Comparison of ENCODE assay signal across 27 cellular contexts in genomic region chr11:119342362-119343130, GRCh38. TPM values are rescaled to one million over a fixed set of nuclear protein-coding genes. Genes with fewer than 3 reads are reported as not detected.
DNase-seq lines count a peak whose midpoint lies in the region; ATAC-seq, FAIRE-seq and TF ChIP-seq lines count a peak whose summit lies in the region.
"Had no signal": no experiment of that assay in that cellular context is flagged by ENCODE, and none has a peak within 500 bp of the region (broad histone marks: within the 10 kb centered on the region; RNA-seq: fewer than 3 reads in every experiment).

No MANE protein-coding gene starts in this region.

- H2BK12ac ChIP-seq in neuronal stem cell (ENCODE audit: low read length): peak overlapping the region; percentile 43

- no peak overlapping the region for H3K4ac ChIP-seq in neuronal stem cell (ENCODE audit: low read length)

- peak overlapping the region; percentile 81 for H3K18ac ChIP-seq in neuronal stem cell (ENCODE audit: low read length)

- H3K9ac ChIP-seq in BLaER1: no peak overlapping the region
- H3K9ac ChIP-seq in kidney (ENCODE audit: low read length in 2 of 2): no peak overlapping the region
- no peak overlapping the region for H3K9ac ChIP-seq in neuronal stem cell (ENCODE audit: low read depth, low read length, poor library complexity)
- H3K9ac ChIP-seq: BLaER1 treated with 17β-estradiol and CSF1 and Interleukin-3, amounts not matched to agents 10 nM and 100 nM had no signal

- FAIRE-seq in kidney (lab: Jason Lieb, UNC): no peak
- FAIRE-seq: A204.1, G401.6 had no signal

- no peak overlapping the region for H4K91ac ChIP-seq in neuronal stem cell (ENCODE audit: low read depth, low read length, poor library complexity)

- ATAC-seq in WTC11 (no peak), HG03460 (IDR thresholded peaks at IDR 0.05; ENCODE audit: unreplicated experiment) (no peak)
- ATAC-seq: PC-3 had no signal

- intact Hi-C loops in kidney (cut with DNase I): no loop called here

- CTCF ChIA-PET in WTC11 (lab: Charles Lee): interaction anchor here (0.7 to 10.4 kb wide), 7 partner anchors 8 to 198 kb away, joined by 3 to 387 read pairs (median 88); partner anchors contain the start of genes MCAM, RNF26 and USP2

- H2AK5ac ChIP-seq in neuronal stem cell (ENCODE audit: low read depth, low read length): peak overlapping the region; percentile 91

- peak overlapping the region; percentile 74 for H3K23ac ChIP-seq in neuronal stem cell (ENCODE audit: low read depth, low read length, poor library complexity)

- H3K9me3 ChIP-seq in BLaER1 (no peaks in the 10 kb centered on the region), kidney (ENCODE audit: control insufficient read depth in 1 of 2, low read length in 2 of 2) (no peaks in the 10 kb centered on the region), neuronal stem cell (replicated peaks in 1 of 2; ENCODE audit: control insufficient read depth in 2 of 2, insufficient read depth in 1 of 2, low read depth in 1 of 2, low read length in 2 of 2) (no peaks in the 10 kb centered on the region)
- H3K9me3 ChIP-seq: BLaER1 treated with 17β-estradiol and CSF1 and Interleukin-3, amounts not matched to agents 10 nM and 100 nM had no signal

- POLR2A ChIA-PET in WTC11 (lab: Charles Lee): no interaction called here

- no peaks in the 10 kb centered on the region; the same call in 1 of the 2 replicates for H3K36me3 Mint-ChIP-seq in WTC11

- no peak overlapping the region for H3K4me3 ChIP-seq in BLaER1
- H3K4me3 ChIP-seq in kidney (ENCODE audit: low read length in 2 of 2): no peak overlapping the region
- no peak overlapping the region for H3K4me3 ChIP-seq in neuronal stem cell (ENCODE audit: low read length in 2 of 2)
- H3K4me3 ChIP-seq: BLaER1 treated with 17β-estradiol and CSF1 and Interleukin-3, amounts not matched to agents 10 nM and 100 nM; SK-N-MC had no signal

- TF ChIP-seq CTCF in WTC11 (IDR thresholded peaks at IDR 0.05) (no peak), kidney (IDR thresholded peaks at IDR 0.05; ENCODE audit: borderline replicate concordance, extremely low read depth, insufficient read depth) (no peak)

- H3K36me3 ChIP-seq in BLaER1 (no peaks in the 10 kb centered on the region), kidney (ENCODE audit: control insufficient read depth in 1 of 2, insufficient read depth in 2 of 2, low read length in 2 of 2) (no peaks in the 10 kb centered on the region), neuronal stem cell (replicated peaks in 1 of 2; ENCODE audit: control insufficient read depth in 2 of 2, insufficient read depth in 2 of 2, low read length in 2 of 2) (peaks cover 0 to under 1% of the 10 kb centered on the region in 2 donors)
- H3K36me3 ChIP-seq: BLaER1 treated with 17β-estradiol and CSF1 and Interleukin-3, amounts not matched to agents 10 nM and 100 nM had no signal

- H2BK120ac ChIP-seq in neuronal stem cell (ENCODE audit: low read depth, low read length): no peak overlapping the region

- H3K4me3 Mint-ChIP-seq in WTC11: no peak overlapping the region

- H3K4me2 ChIP-seq in BLaER1 (peak overlapping the region; percentile 98), neuronal stem cell (ENCODE audit: insufficient read depth, low read length, poor library complexity, severe bottlenecking) (no peak overlapping the region)

- H3K14ac ChIP-seq in neuronal stem cell (ENCODE audit: low read length): no peak overlapping the region

- H3K27ac ChIP-seq in BLaER1 (no peak overlapping the region), kidney (ENCODE audit: low read depth in 2 of 2, low read length in 2 of 2) (no peak overlapping the region), neuronal stem cell (replicated peaks; ENCODE audit: low read length) (no peak overlapping the region)
- H3K27ac ChIP-seq: BLaER1 treated with 17β-estradiol and CSF1 and Interleukin-3, amounts not matched to agents 10 nM and 100 nM; SK-N-MC had no signal

- H3K4me1 Mint-ChIP-seq in WTC11: peaks cover 31% of the 10 kb centered on the region

- peak overlapping the region; percentile 38 for H2BK15ac ChIP-seq in neuronal stem cell (ENCODE audit: low read length)

- no peak overlapping the region for H3K27ac Mint-ChIP-seq in WTC11
- H3K27ac Mint-ChIP-seq: CD4-positive, alpha-beta memory T cell had no signal

- no peak overlapping the region for H4K8ac ChIP-seq in neuronal stem cell (ENCODE audit: low read depth, low read length)

- H3K79me1 ChIP-seq in neuronal stem cell (ENCODE audit: low read depth, low read length): peaks cover 2% of the 10 kb centered on the region

- no peak for DNase-seq in WTC11 (ENCODE audit: low spot score)
- peak; percentile 61 for DNase-seq in kidney
- no peak for DNase-seq in neuronal stem cell (ENCODE audit: low spot score)
- DNase-seq in SHP77 (lab: John Stamatoyannopoulos, UW): no peak
- no peak for DNase-seq in OCI-M2 (lab: John Stamatoyannopoulos, UW; ENCODE audit: unreplicated experiment)
- DNase-seq: COR-L47, GOT3, Kasumi-1, NCI-H1092 treated with DMSO at 0.1 percent for 48 hours, NCI-H1436, NCI-H187, NCI-H2081 treated with DMSO at 0.1 percent for 48 hours, NCI-H2171, NCI-H524, NCI-H748 treated with DMSO at 0.1 percent for 48 hours, PC-3, SIG-M5 had no signal

- no peak overlapping the region for H2AFZ ChIP-seq in neuronal stem cell (ENCODE audit: low read length)

- H4K20me1 ChIP-seq in BLaER1: peaks cover 14% of the 10 kb centered on the region

- H3K4me1 ChIP-seq in BLaER1 (peaks cover 49% of the 10 kb centered on the region), kidney (ENCODE audit: control insufficient read depth in 1 of 2, insufficient read depth in 1 of 2, low read depth in 1 of 2, low read length in 2 of 2) (peaks cover 6 to 19% of the 10 kb centered on the region in 2 donors), neuronal stem cell (ENCODE audit: control insufficient read depth in 2 of 2, insufficient read depth in 1 of 2, low read depth in 1 of 2, low read length in 2 of 2) (peaks cover 16 to 27% of the 10 kb centered on the region in 2 donors)

- H2BK5ac ChIP-seq in neuronal stem cell (ENCODE audit: low read length): peak overlapping the region; percentile 45

- no peaks in the 10 kb centered on the region for H3K9me3 Mint-ChIP-seq in WTC11

- H3K27me3 Mint-ChIP-seq in WTC11 (ENCODE audit: low read depth): peaks cover 74% of the 10 kb centered on the region

- peaks cover 42% of the 10 kb centered on the region for H3K27me3 ChIP-seq in BLaER1
- peaks cover 6 to 70% (median 35%) of the 10 kb centered on the region in 3 experiments for H3K27me3 ChIP-seq in neuronal stem cell (ENCODE audit: control insufficient read depth in 3 of 3, insufficient read depth in 3 of 3, low read depth in 1 of 3, low read length in 3 of 3)

- no CpG with 5 or more reads among the region's 10 CpGs for WGBS in neuronal stem cell (ENCODE audit: extremely low coverage in 2 of 2, insufficient read length in 2 of 2, insufficient replicate concordance in 1 of 2), 2 donors

TF ChIP-seq in WTC11, 78 proteins besides CTCF, POLR2A, EP300 and RAD21:
- TF ChIP-seq ESRRA (CRISPR knock-in tag; IDR thresholded peaks at IDR 0.05; ENCODE audit: borderline replicate concordance) (peak; percentile 18; the same call in 1 of the 2 replicates), SP1 (CRISPR knock-in tag; conservative IDR thresholded peaks at IDR 0.05) (no peak)

RNA-seq across cellular contexts. Expression of gene C1QTNF5, which starts 1.9 kb away (rescaled TPM):
- total RNA-seq in WTC11 (2021) (2.0 to 3.0 TPM (median 2.2 TPM) in 3 replicates), kidney (42.8 TPM)
- polyA plus RNA-seq in kidney (ENCODE audit: insufficient read depth, low read depth, low replicate concordance): 40.4 TPM
- 3.1 TPM for polyA plus RNA-seq in neuronal stem cell (2013, experiment 1 of 2)
- 3.3 TPM for polyA plus RNA-seq in neuronal stem cell (2013, experiment 2 of 2)
- total RNA-seq: CD4-positive, alpha-beta memory T cell had no signal
- polyA plus RNA-seq: CD4-positive, alpha-beta memory T cell had no signal

RNA-seq across cellular contexts. Expression of gene MFRP, which starts 4.0 kb away (rescaled TPM):
- not detected in 3 replicates for total RNA-seq in WTC11 (2021)
- total RNA-seq in kidney: not detected
- not detected for polyA plus RNA-seq in kidney (ENCODE audit: insufficient read depth, low read depth, low replicate concordance)
- polyA plus RNA-seq in neuronal stem cell (2013, experiment 1 of 2): not detected
- not detected for polyA plus RNA-seq in neuronal stem cell (2013, experiment 2 of 2)
- total RNA-seq: CD4-positive, alpha-beta memory T cell; HT-29; M059J; PC-3 had no signal
- polyA plus RNA-seq: AG04450; CD4-positive, alpha-beta memory T cell had no signal

RNA-seq across cellular contexts. Expression of gene RNF26, which starts 8.2 kb away (rescaled TPM):
- total RNA-seq in WTC11 (2021) (90.0 to 91.1 TPM (median 90.6 TPM) in 3 replicates), kidney (23.5 TPM)
- 18.2 TPM for polyA plus RNA-seq in kidney (ENCODE audit: insufficient read depth, low read depth, low replicate concordance)
- 79.3 TPM for polyA plus RNA-seq in neuronal stem cell (2013, experiment 1 of 2)
- polyA plus RNA-seq in neuronal stem cell (2013, experiment 2 of 2): 79.8 TPM

RNA-seq across cellular contexts. Expression of gene MCAM, which starts 25.6 kb away (rescaled TPM):
- 20.7 to 26.4 TPM (median 22.1 TPM) in 3 replicates for total RNA-seq in WTC11 (2021)
- 137 TPM for total RNA-seq in kidney
- polyA plus RNA-seq in kidney (ENCODE audit: insufficient read depth, low read depth, low replicate concordance): 42.1 TPM
- polyA plus RNA-seq in neuronal stem cell (2013, experiment 1 of 2): 20.2 TPM
- polyA plus RNA-seq in neuronal stem cell (2013, experiment 2 of 2): 19.8 TPM

RNA-seq across cellular contexts. Expression of gene USP2, which starts 38.9 kb away (rescaled TPM):
- total RNA-seq in WTC11 (2021) (7.3 to 8.2 TPM (median 8.0 TPM) in 3 replicates), kidney (30.4 TPM)
- 57.6 TPM for polyA plus RNA-seq in kidney (ENCODE audit: insufficient read depth, low read depth, low replicate concordance)
- polyA plus RNA-seq in neuronal stem cell (2013, experiment 1 of 2): 4.2 TPM
- polyA plus RNA-seq in neuronal stem cell (2013, experiment 2 of 2): 4.4 TPM

Comparison
In these comparisons a context has a peak if more than half of its experiments do, and no peak if none do; other contexts are left out.
1. RNA of gene C1QTNF5, which starts 1.9 kb away (total RNA-seq): 42.8 TPM in kidney (single experiment); 2.0 to 3.0 TPM in WTC11; every median in the first group is over 10 times any median in the second.